14 cellular contexts compared by ENCODE assay signal in the genomic region with DNA sequence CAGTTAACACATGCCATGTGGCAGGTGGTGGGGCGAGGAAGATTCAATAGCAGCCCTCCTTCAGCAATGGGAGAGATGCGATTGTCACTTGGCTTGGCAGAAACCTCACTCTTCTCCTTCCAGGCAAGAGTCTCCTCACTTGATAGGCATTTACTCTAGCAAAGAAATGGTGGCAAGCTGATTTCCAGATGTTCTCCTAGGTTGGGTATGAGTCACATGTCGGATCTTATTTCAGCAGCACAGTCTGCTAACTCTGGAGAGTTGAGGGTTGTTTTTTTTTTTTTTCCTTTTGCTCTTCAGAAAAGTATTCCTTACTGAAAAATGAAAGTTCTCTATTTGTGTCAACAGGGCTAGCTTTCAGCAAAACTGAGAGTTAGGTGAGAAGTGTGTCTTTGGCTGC.
A peak's percentile ranks its signal among the peaks of the same experiment; 100 is the strongest.
DNase-seq lines count a peak whose midpoint lies in the region; ATAC-seq and TF ChIP-seq lines count a peak whose summit lies in the region.
"Had no signal": no experiment of that assay in that cellular context is flagged by ENCODE, and none has a peak within 500 bp of the region (broad histone marks: within the 10 kb centered on the region; RNA-seq: fewer than 3 reads in every experiment).

No MANE protein-coding gene starts in this region.

- H3K27me3 ChIP-seq in MG63: no peaks in the 10 kb centered on the region
- H3K27me3 ChIP-seq: neutrophil had no signal

- H3K36me3 Mint-ChIP-seq in T-cell (no peaks in the 10 kb centered on the region), WTC11 (no peaks in the 10 kb centered on the region)

- no peak for ATAC-seq in T-cell (replicated peaks in 1 of 4)
- no peak for ATAC-seq in GM21390 (IDR thresholded peaks at IDR 0.05; ENCODE audit: unreplicated experiment)
- ATAC-seq in WTC11: no peak
- ATAC-seq: heart right ventricle, lower lobe of right lung had no signal

- H3K4me1 Mint-ChIP-seq in T-cell (no peaks in the 10 kb centered on the region), WTC11 (peaks cover 5% of the 10 kb centered on the region)

- peak; percentile 35 for DNase-seq in DMS53 treated with DMSO at 0.1 percent for 48 hours (lab: John Stamatoyannopoulos, UW; ENCODE audit: unreplicated experiment)
- DNase-seq in MG63: peak; percentile 11
- DNase-seq in epidermal melanocyte (ENCODE audit: insufficient read length, low spot score): peak; percentile 46
- peak; percentile 46 for DNase-seq in non-pigmented ciliary epithelial cell (ENCODE audit: low read depth)
- no peak for DNase-seq in T-cell
- no peak for DNase-seq in WTC11 (ENCODE audit: low spot score)
- no peak for DNase-seq in midbrain (lab: John Stamatoyannopoulos, UW)
- DNase-seq: activated T-cell treated with anti-CD3 and anti-CD28 coated beads, Interleukin-2, amount 50 U/mL, for 48 hours; heart right ventricle; KG1; lower lobe of right lung; spleen had no signal

- H3K27ac Mint-ChIP-seq in T-cell (no peak overlapping the region), WTC11 (no peak overlapping the region)

- POLR2A ChIA-PET in T-cell (lab: Charles Lee) (interaction anchor here in 1 of 2 donors (0.6 kb wide), 1 partner anchor 15 kb away, joined by 4 read pairs; no protein-coding TSS in a partner anchor), WTC11 (lab: Charles Lee) (no interaction called here)

- no peak for TF ChIP-seq CTCF in WTC11 (IDR thresholded peaks at IDR 0.05)

- no peak overlapping the region for H3K4me3 ChIP-seq in MG63
- H3K4me3 ChIP-seq: heart right ventricle, lower lobe of right lung, spleen had no signal

- CTCF ChIA-PET in T-cell (lab: Charles Lee): interaction anchor here (0.6 kb wide), 2 partner anchors 12 to 87 kb away, joined by 5 read pairs; no protein-coding TSS in a partner anchor
- CTCF ChIA-PET in WTC11 (lab: Charles Lee): no interaction called here

- no peaks in the 10 kb centered on the region for H3K9me3 ChIP-seq in MG63
- H3K9me3 ChIP-seq: heart right ventricle, lower lobe of right lung, neutrophil, spleen had no signal

- H3K36me3 ChIP-seq in MG63: no peaks in the 10 kb centered on the region
- H3K36me3 ChIP-seq: heart right ventricle, lower lobe of right lung, neutrophil, spleen had no signal

- peaks cover 0 to 14% of the 10 kb centered on the region in 2 donors for H3K27me3 Mint-ChIP-seq in T-cell
- H3K27me3 Mint-ChIP-seq in WTC11 (ENCODE audit: low read depth): peaks cover 7% of the 10 kb centered on the region

- H3K4me3 Mint-ChIP-seq in T-cell: no peak overlapping the region
- H3K4me3 Mint-ChIP-seq in WTC11: no peak overlapping the region

- H3K9me3 Mint-ChIP-seq in T-cell (no peaks in the 10 kb centered on the region), WTC11 (no peaks in the 10 kb centered on the region)

TF ChIP-seq in WTC11, 78 proteins besides CTCF, POLR2A, EP300 and RAD21:
- TF ChIP-seq NFATC4 (CRISPR knock-in tag; IDR thresholded peaks at IDR 0.05) (no peak), TP53 (CRISPR knock-in tag; IDR thresholded peaks at IDR 0.05) (no peak), ATF1 (CRISPR knock-in tag; IDR thresholded peaks at IDR 0.05) (no peak), ZNF263 (CRISPR knock-in tag; IDR thresholded peaks at IDR 0.05; ENCODE audit: low read depth) (no peak), SMAD3 (CRISPR knock-in tag; IDR thresholded peaks at IDR 0.05; ENCODE audit: borderline replicate concordance) (no peak), ETV6 (CRISPR knock-in tag; IDR thresholded peaks at IDR 0.05) (no peak)
- TF ChIP-seq, protein P1, sequence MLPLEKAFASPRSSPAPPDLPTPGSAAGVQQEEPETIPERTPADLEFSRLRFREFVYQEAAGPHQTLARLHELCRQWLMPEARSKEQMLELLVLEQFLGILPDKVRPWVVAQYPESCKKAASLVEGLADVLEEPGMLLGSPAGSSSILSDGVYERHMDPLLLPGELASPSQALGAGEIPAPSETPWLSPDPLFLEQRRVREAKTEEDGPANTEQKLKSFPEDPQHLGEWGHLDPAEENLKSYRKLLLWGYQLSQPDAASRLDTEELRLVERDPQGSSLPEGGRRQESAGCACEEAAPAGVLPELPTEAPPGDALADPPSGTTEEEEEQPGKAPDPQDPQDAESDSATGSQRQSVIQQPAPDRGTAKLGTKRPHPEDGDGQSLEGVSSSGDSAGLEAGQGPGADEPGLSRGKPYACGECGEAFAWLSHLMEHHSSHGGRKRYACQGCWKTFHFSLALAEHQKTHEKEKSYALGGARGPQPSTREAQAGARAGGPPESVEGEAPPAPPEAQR (CRISPR knock-in tag; IDR thresholded peaks at IDR 0.05): no peak

Comparison
In these comparisons a context has a peak if more than half of its experiments do, and no peak if none do; other contexts are left out.
1. DNase-seq: peak in DMS53 treated with DMSO at 0.1 percent for 48 hours (single experiment), MG63 (single experiment), epidermal melanocyte (single experiment) and non-pigmented ciliary epithelial cell (single experiment); none in T-cell (0 of 34), WTC11 (single experiment) and midbrain (single experiment).